Comparison of ENCODE assay signal across 1 cellular context in the genomic region with DNA sequence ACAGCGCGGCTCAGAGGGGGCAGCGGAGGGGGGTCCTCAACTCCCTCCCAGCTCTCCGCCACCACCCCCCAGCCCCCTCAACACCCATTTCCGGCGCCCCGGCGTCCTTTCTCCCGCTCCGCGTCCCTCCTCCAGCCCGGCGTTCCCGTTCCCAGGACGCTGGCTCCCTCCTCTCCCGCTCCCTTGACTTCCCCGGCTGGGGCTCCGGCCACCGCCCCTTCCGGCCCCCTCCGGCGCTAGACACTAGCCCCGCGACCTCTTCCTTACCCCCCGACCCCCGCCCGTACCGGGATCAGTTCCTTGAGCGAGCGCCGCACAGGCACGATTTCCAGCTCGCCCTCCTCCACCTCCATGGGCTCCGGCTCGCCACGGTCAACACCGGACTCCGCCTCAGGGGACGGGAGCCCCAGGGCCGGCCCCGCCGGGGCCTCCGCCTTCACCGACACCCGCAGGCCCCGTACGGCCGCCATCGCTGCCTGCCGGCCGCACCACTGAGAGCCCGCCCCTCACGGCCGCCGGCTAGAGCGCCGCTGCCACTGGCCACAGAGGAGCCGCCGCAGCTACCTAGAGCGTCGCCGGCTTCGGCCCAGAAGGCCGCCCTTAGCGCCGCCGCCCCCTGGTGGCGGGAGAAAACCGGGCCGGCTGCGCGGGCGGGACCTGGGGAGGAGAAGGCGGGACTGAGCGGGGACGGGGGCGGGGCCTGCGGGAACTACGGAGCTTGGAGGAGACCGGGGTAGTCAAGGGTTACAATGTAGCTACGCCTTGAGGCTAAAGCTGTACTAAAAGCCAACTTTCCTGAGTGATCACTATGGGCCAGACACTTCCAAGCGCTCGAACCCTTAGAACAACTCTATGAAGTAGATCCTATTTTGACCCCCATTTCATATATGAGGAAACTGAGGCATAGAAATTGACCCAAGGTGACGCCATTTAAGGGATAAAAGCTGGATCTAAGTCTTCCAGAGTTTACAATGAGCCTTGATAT.
TF ChIP-seq lines count a peak whose summit lies in the region.

A gene with protein sequence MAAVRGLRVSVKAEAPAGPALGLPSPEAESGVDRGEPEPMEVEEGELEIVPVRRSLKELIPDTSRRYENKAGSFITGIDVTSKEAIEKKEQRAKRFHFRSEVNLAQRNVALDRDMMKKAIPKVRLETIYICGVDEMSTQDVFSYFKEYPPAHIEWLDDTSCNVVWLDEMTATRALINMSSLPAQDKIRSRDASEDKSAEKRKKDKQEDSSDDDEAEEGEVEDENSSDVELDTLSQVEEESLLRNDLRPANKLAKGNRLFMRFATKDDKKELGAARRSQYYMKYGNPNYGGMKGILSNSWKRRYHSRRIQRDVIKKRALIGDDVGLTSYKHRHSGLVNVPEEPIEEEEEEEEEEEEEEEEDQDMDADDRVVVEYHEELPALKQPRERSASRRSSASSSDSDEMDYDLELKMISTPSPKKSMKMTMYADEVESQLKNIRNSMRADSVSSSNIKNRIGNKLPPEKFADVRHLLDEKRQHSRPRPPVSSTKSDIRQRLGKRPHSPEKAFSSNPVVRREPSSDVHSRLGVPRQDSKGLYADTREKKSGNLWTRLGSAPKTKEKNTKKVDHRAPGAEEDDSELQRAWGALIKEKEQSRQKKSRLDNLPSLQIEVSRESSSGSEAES (minus strand): TSS at position 493 of the 985 bp plus-strand sequence. CDS start 23 bp downstream, at position 470.

TF ChIP-seq in GM12878, 131 proteins besides CTCF, POLR2A, EP300 and RAD21 (continued from another document and continues in another):
- no peak for TF ChIP-seq ZZZ3 (IDR thresholded peaks at IDR 0.05; ENCODE audit: control insufficient read depth, insufficient read length, low read depth)
- TF ChIP-seq, protein P1, sequence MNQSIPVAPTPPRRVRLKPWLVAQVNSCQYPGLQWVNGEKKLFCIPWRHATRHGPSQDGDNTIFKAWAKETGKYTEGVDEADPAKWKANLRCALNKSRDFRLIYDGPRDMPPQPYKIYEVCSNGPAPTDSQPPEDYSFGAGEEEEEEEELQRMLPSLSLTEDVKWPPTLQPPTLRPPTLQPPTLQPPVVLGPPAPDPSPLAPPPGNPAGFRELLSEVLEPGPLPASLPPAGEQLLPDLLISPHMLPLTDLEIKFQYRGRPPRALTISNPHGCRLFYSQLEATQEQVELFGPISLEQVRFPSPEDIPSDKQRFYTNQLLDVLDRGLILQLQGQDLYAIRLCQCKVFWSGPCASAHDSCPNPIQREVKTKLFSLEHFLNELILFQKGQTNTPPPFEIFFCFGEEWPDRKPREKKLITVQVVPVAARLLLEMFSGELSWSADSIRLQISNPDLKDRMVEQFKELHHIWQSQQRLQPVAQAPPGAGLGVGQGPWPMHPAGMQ (IDR thresholded peaks at IDR 0.05; ENCODE audit: borderline replicate concordance) = no peak
- peak; percentile 37; the same call in 1 of the 2 replicates for TF ChIP-seq JUND (IDR thresholded peaks at IDR 0.05; ENCODE audit: low read depth, low read length)
- TF ChIP-seq ZSCAN29 (IDR thresholded peaks at IDR 0.05) = no peak
- TF ChIP-seq FOXM1 (IDR thresholded peaks at IDR 0.05; ENCODE audit: low read depth, low read length) = no peak
- TF ChIP-seq STAT1 (conservative IDR thresholded peaks at IDR 0.05) = peak; percentile 84; the same call in 1 of the 2 replicates
- no peak for TF ChIP-seq ZBTB11 (CRISPR knock-in tag; IDR thresholded peaks at IDR 0.05)
- peak; percentile 75 for TF ChIP-seq SP1 (IDR thresholded peaks at IDR 0.05; ENCODE audit: low read depth, low read length)
- no peak for TF ChIP-seq FOS (IDR thresholded peaks at IDR 0.05; ENCODE audit: borderline replicate concordance, extremely low read depth, insufficient read length)
- no peak for TF ChIP-seq CBX5 (IDR thresholded peaks at IDR 0.05; ENCODE audit: low read depth)
- TF ChIP-seq MYC (IDR thresholded peaks at IDR 0.05; ENCODE audit: insufficient read depth, insufficient read length, insufficient replicate concordance, low read length, severe bottlenecking) = no peak
- peak; percentile 97; the same call in 1 of the 2 replicates for TF ChIP-seq ZNF207 (IDR thresholded peaks at IDR 0.05; ENCODE audit: borderline replicate concordance)
- TF ChIP-seq NFXL1 (IDR thresholded peaks at IDR 0.05; ENCODE audit: borderline replicate concordance) = no peak
- no peak for TF ChIP-seq TCF7 (IDR thresholded peaks at IDR 0.05; ENCODE audit: borderline replicate concordance)
- peak; percentile 80 for TF ChIP-seq TARDBP (IDR thresholded peaks at IDR 0.05; ENCODE audit: borderline replicate concordance)
- TF ChIP-seq ATF7 (IDR thresholded peaks at IDR 0.05; ENCODE audit: low read depth) = no peak
- no peak for TF ChIP-seq USF1 (IDR thresholded peaks at IDR 0.05; ENCODE audit: borderline replicate concordance, extremely low read length, insufficient read depth, low read depth, low read length)
- no peak for TF ChIP-seq SUPT20H (IDR thresholded peaks at IDR 0.05; ENCODE audit: borderline replicate concordance, control insufficient read depth, low read depth, low read length)
- TF ChIP-seq, protein P2, sequence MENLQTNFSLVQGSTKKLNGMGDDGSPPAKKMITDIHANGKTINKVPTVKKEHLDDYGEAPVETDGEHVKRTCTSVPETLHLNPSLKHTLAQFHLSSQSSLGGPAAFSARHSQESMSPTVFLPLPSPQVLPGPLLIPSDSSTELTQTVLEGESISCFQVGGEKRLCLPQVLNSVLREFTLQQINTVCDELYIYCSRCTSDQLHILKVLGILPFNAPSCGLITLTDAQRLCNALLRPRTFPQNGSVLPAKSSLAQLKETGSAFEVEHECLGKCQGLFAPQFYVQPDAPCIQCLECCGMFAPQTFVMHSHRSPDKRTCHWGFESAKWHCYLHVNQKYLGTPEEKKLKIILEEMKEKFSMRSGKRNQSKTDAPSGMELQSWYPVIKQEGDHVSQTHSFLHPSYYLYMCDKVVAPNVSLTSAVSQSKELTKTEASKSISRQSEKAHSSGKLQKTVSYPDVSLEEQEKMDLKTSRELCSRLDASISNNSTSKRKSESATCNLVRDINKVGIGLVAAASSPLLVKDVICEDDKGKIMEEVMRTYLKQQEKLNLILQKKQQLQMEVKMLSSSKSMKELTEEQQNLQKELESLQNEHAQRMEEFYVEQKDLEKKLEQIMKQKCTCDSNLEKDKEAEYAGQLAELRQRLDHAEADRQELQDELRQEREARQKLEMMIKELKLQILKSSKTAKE (IDR thresholded peaks at IDR 0.05; ENCODE audit: low read depth, poor library complexity, severe bottlenecking) = no peak
- peak; percentile 86; the same call in 1 of the 2 replicates for TF ChIP-seq POLR2AphosphoS2 (IDR thresholded peaks at IDR 0.05; ENCODE audit: low read depth, low read length)
- peak; percentile 79 for TF ChIP-seq CREM (IDR thresholded peaks at IDR 0.05; ENCODE audit: low read depth)
- TF ChIP-seq HCFC1 (IDR thresholded peaks at IDR 0.05; ENCODE audit: low read length) = peak; percentile 80
- TF ChIP-seq NRF1 (conservative IDR thresholded peaks at IDR 0.05; ENCODE audit: low read depth, low read length) = peak; percentile 34; the same call in 1 of the 2 replicates
- no peak for TF ChIP-seq BCL11A (IDR thresholded peaks at IDR 0.05; ENCODE audit: low read depth, low read length)
- no peak for TF ChIP-seq HDAC6 (IDR thresholded peaks at IDR 0.05; ENCODE audit: unreplicated experiment)
- TF ChIP-seq, protein P3, sequence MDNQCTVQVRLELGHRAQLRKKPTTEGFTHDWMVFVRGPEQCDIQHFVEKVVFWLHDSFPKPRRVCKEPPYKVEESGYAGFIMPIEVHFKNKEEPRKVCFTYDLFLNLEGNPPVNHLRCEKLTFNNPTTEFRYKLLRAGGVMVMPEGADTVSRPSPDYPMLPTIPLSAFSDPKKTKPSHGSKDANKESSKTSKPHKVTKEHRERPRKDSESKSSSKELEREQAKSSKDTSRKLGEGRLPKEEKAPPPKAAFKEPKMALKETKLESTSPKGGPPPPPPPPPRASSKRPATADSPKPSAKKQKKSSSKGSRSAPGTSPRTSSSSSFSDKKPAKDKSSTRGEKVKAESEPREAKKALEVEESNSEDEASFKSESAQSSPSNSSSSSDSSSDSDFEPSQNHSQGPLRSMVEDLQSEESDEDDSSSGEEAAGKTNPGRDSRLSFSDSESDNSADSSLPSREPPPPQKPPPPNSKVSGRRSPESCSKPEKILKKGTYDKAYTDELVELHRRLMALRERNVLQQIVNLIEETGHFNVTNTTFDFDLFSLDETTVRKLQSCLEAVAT (IDR thresholded peaks at IDR 0.05) = no peak
- peak; percentile 51; the same call in 1 of the 2 replicates for TF ChIP-seq RFX5 (IDR thresholded peaks at IDR 0.05; ENCODE audit: low read depth, low read length)
- peak; percentile 88 for TF ChIP-seq NR2C1 (IDR thresholded peaks at IDR 0.05)
- peak; percentile 85 for TF ChIP-seq TCF3 (IDR thresholded peaks at IDR 0.05; ENCODE audit: borderline replicate concordance, insufficient read depth, low read depth, low read length)
- TF ChIP-seq SRF (IDR thresholded peaks at IDR 0.05; ENCODE audit: low read depth in 2 of 2, low read length in 2 of 2) = 0 out of 4 replicates have a peak, but pooled peaks of 1 of the 2 experiments have one; percentile 50
- TF ChIP-seq, protein P4, sequence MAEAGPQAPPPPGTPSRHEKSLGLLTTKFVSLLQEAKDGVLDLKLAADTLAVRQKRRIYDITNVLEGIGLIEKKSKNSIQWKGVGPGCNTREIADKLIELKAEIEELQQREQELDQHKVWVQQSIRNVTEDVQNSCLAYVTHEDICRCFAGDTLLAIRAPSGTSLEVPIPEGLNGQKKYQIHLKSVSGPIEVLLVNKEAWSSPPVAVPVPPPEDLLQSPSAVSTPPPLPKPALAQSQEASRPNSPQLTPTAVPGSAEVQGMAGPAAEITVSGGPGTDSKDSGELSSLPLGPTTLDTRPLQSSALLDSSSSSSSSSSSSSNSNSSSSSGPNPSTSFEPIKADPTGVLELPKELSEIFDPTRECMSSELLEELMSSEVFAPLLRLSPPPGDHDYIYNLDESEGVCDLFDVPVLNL (IDR thresholded peaks at IDR 0.05; ENCODE audit: low read depth, low read length) = 0 out of 2 replicates have a peak, but pooled peaks have one; percentile 53
- peak; percentile 42; the same call in 1 of the 2 replicates for TF ChIP-seq CBFB (IDR thresholded peaks at IDR 0.05; ENCODE audit: low read depth)
- no peak for TF ChIP-seq SUZ12 (IDR thresholded peaks at IDR 0.05; ENCODE audit: unreplicated experiment)
- TF ChIP-seq ASH2L (IDR thresholded peaks at IDR 0.05; ENCODE audit: borderline replicate concordance, low read depth) = peak; percentile 86; the same call in 1 of the 2 replicates
- TF ChIP-seq ZNF384 (IDR thresholded peaks at IDR 0.05; ENCODE audit: borderline replicate concordance, low read depth, low read length) = no peak
- TF ChIP-seq, protein P5, sequence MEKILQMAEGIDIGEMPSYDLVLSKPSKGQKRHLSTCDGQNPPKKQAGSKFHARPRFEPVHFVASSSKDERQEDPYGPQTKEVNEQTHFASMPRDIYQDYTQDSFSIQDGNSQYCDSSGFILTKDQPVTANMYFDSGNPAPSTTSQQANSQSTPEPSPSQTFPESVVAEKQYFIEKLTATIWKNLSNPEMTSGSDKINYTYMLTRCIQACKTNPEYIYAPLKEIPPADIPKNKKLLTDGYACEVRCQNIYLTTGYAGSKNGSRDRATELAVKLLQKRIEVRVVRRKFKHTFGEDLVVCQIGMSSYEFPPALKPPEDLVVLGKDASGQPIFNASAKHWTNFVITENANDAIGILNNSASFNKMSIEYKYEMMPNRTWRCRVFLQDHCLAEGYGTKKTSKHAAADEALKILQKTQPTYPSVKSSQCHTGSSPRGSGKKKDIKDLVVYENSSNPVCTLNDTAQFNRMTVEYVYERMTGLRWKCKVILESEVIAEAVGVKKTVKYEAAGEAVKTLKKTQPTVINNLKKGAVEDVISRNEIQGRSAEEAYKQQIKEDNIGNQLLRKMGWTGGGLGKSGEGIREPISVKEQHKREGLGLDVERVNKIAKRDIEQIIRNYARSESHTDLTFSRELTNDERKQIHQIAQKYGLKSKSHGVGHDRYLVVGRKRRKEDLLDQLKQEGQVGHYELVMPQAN (conservative IDR thresholded peaks at IDR 0.05) = peak; percentile 78; the same call in 1 of the 2 replicates
- TF ChIP-seq TAF1 (IDR thresholded peaks at IDR 0.05; ENCODE audit: borderline replicate concordance, low read depth, low read length) = peak; percentile 93
- no peak for TF ChIP-seq STAT3 (IDR thresholded peaks at IDR 0.05; ENCODE audit: low read depth, low read length)
- TF ChIP-seq NFIC (IDR thresholded peaks at IDR 0.05; ENCODE audit: low read depth, low read length) = no peak
- peak; percentile 70 for TF ChIP-seq BCL3 (IDR thresholded peaks at IDR 0.05; ENCODE audit: borderline replicate concordance, insufficient read depth, low read depth, low read length, poor library complexity, severe bottlenecking)
- TF ChIP-seq RELA (IDR thresholded peaks at IDR 0.05; ENCODE audit: borderline replicate concordance, partially characterized antibody) = peak; percentile 80
- no peak for TF ChIP-seq CHD1 (IDR thresholded peaks at IDR 0.05; ENCODE audit: low read depth, low read length)
